1 cellular context compared by ENCODE assay signal in the genomic region with DNA sequence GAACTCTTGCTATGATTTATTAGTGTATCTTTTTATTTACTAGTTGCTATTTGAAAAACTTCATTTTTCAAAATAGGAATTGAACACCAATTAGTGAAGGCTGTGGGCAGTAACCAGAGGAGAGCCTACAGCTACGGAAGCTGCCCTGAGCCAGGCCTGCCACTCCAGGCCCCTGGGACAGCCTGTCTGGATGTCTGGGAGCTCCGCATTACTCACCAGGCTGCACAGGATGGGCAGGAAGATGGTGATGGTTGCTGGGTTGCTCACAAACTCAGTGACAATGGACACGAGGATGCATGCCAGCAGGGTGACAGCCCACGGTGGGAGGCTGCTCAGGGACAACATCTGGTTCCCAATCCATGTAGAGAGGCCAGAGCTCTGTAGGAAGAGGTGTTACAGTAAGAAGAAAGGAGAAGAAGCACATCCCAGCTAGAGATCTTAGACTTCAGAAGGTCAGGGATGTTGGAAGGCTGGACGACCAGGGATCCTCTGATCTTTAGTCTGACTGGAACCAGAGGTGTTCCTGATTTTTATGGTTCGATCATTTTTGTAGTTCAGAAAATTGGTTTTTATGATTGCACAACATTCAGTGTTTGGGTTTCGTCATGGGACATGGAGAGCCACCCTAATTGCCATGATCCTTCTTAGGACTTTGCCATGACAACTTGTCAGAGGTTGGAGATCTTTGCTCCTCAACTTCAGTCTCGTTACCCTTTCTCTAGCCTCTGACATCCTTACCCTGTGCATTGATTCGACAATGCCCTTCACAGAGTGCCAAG.
TF ChIP-seq lines count a peak whose summit lies in the region.

No MANE protein-coding gene starts in this region.

TF ChIP-seq in endothelial cell of umbilical vein, 7 proteins besides CTCF, POLR2A, EP300 and RAD21:
- TF ChIP-seq FOS (IDR thresholded peaks at IDR 0.05; ENCODE audit: borderline replicate concordance, insufficient read depth, low read length) (peak; percentile 32), POLR2AphosphoS5 (IDR thresholded peaks at IDR 0.05; ENCODE audit: insufficient read depth, low read depth, low read length) (no peak)
